In the genomic region with DNA sequence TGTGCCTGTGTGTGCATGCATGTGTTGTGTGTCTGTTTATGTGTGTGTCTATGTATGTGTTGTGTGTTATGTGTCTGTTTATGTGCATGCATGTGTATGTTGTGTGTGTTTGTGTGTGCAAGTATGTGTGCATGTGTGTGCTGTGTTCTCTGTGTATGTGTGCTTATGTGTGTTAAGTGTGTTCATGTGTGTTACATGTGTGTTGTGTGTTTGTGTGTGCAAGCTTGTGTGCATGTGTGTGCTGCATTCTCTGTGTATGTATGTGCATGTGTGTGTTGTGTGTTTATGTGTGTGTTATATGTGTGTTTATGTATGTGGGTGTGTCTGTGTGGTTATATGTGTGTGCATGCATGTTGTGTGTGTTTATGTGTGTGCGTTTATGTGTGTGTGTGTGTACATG, we compare ENCODE assay signal across 32 cellular contexts. TPM values are rescaled to one million over a fixed set of nuclear protein-coding genes. Genes with fewer than 3 reads are reported as not detected.
"Had no signal": no experiment of that assay in that cellular context is flagged by ENCODE, and none has a peak within 500 bp of the region (broad histone marks: within the 10 kb centered on the region; RNA-seq: fewer than 3 reads in every experiment).

No MANE protein-coding gene starts in this region.

- H3K4me3 ChIP-seq: adrenal gland, ascending aorta, hepatocyte, left ventricle myocardium inferior, psoas muscle, right atrium auricular region, thoracic aorta, upper lobe of left lung had no signal

- FAIRE-seq: colon, endothelial cell of umbilical vein had no signal

- DNase-seq: activated B cell treated with CpG ODN at 0.5 μM for 24 hours; activated CD4-positive, alpha-beta T cell treated with anti-CD3 and anti-CD28 coated beads for 36 hours; activated CD4-positive, alpha-beta T cell treated with anti-CD3 and anti-CD28 coated beads, Interleukin-2, amount 50 U/mL, for 4 hours; activated CD8-positive, alpha-beta memory T cell treated with anti-CD3 and anti-CD28 coated beads for 24 hours; activated CD8-positive, alpha-beta memory T cell treated with anti-CD3 and anti-CD28 coated beads, Interleukin-2, amount 50 U/mL, for 4 hours; activated naive CD4-positive, alpha-beta T cell; activated T-cell treated with anti-CD3 and anti-CD28 coated beads, Interleukin-2, amount 50 U/mL, for 24 hours; adrenal gland; effector memory CD4-positive, alpha-beta T cell; foreskin melanocyte; immature natural killer cell; kidney glomerular epithelial cell; left ventricle myocardium inferior; mammary epithelial cell; midbrain; natural killer cell; psoas muscle; stimulated activated CD4-positive, alpha-beta T cell treated with anti-CD3 and anti-CD28 coated beads, Interleukin-4, amount 100 ng/mL, for 24 hours; stimulated activated naive CD4-positive, alpha-beta T cell treated with Interleukin-2 at 50 U/mL for 16 hours; SW 1271; T-helper 17 cell; upper lobe of left lung had no signal

- H3K27me3 ChIP-seq: adrenal gland, ascending aorta, hepatocyte, right atrium auricular region, upper lobe of left lung had no signal

- H3K36me3 ChIP-seq: adrenal gland, ascending aorta, left ventricle myocardium inferior, right atrium auricular region, thoracic aorta, upper lobe of left lung had no signal

RNA-seq across cellular contexts. Expression of a gene that starts 14.9 kb away (rescaled TPM):
- total RNA-seq: activated B cell treated with CpG ODN at 0.5 μM for 24 hours; activated CD4-positive, alpha-beta T cell treated with anti-CD3 and anti-CD28 coated beads for 36 hours; activated T-helper 17 cell treated with anti-CD3 and anti-CD28 coated beads, Interleukin-2, amount 50 U/mL, for 72 hours; ascending aorta; dermis microvascular lymphatic vessel endothelial cell; endothelial cell of umbilical vein; esophagus mucosa; left ventricle myocardium inferior; mammary epithelial cell; natural killer cell; osteocyte; right atrium auricular region; T-helper 17 cell; thoracic aorta; upper lobe of left lung had no signal
- polyA plus RNA-seq: endothelial cell of umbilical vein, immature natural killer cell, mammary epithelial cell had no signal

RNA-seq across cellular contexts. Expression of a gene that starts 21.3 kb away (rescaled TPM):
- total RNA-seq: activated B cell treated with CpG ODN at 0.5 μM for 24 hours; activated CD4-positive, alpha-beta T cell treated with anti-CD3 and anti-CD28 coated beads for 36 hours; activated T-helper 17 cell treated with anti-CD3 and anti-CD28 coated beads, Interleukin-2, amount 50 U/mL, for 72 hours; ascending aorta; dermis microvascular lymphatic vessel endothelial cell; endothelial cell of umbilical vein; esophagus mucosa; mammary epithelial cell; osteocyte; thoracic aorta had no signal
- polyA plus RNA-seq: mammary epithelial cell had no signal

RNA-seq across cellular contexts. Expression of a gene that starts 56.1 kb away (rescaled TPM):
- total RNA-seq: activated B cell treated with CpG ODN at 0.5 μM for 24 hours; activated CD4-positive, alpha-beta T cell treated with anti-CD3 and anti-CD28 coated beads for 36 hours; activated T-helper 17 cell treated with anti-CD3 and anti-CD28 coated beads, Interleukin-2, amount 50 U/mL, for 72 hours; adrenal gland; ascending aorta; dermis microvascular lymphatic vessel endothelial cell; endothelial cell of umbilical vein; esophagus mucosa; hepatocyte; left ventricle myocardium inferior; mammary epithelial cell; natural killer cell; osteocyte; right atrium auricular region; T-helper 17 cell; thoracic aorta; upper lobe of left lung had no signal
- polyA plus RNA-seq: adrenal gland, endothelial cell of umbilical vein, hepatocyte, immature natural killer cell, mammary epithelial cell, psoas muscle had no signal
